Comparison of ENCODE assay signal across 10 cellular contexts in the genomic region with DNA sequence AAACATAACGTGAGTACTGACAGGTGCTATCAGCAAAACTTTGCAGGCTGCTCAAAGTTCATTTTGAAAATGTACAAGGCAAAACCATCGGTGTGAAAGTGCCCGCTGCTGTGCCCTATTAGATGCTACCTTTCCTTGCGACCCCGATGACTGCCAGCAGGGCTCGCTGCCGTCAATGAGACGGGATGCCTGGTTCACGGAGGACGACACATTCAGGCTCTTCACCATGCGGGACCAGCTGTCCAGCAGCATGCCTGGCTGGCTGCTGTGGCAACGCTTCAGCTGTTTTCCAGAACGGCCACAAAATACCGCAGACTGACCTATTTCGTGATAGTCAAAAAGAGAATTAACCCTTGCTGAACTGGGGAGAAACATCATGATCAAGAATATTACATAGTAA.
DNase-seq lines count a peak whose midpoint lies in the region; ATAC-seq, FAIRE-seq and TF ChIP-seq lines count a peak whose summit lies in the region.
"Had no signal": no experiment of that assay in that cellular context is flagged by ENCODE, and none has a peak within 500 bp of the region (broad histone marks: within the 10 kb centered on the region; RNA-seq: fewer than 3 reads in every experiment).

No MANE protein-coding gene starts in this region.

- no peak overlapping the region for H3K27ac Mint-ChIP-seq in WTC11

- intact Hi-C loops in left ventricle myocardium superior (cut with micrococcal nuclease) = no loop called here

- CTCF ChIA-PET in WTC11 (lab: Charles Lee) = no interaction called here

- H3K9ac ChIP-seq in GM23248 = no peak overlapping the region

- H3K9me3 ChIP-seq in GM23248 (ENCODE audit: low read depth) = no peaks in the 10 kb centered on the region

- 49 to 63% methylated on average over 15 of the region's 15 CpGs for WGBS in GM23248 (ENCODE audit: low coverage in 1 of 2, low lambda C conversion rate in 2 of 2, missing lambda C conversion rate in 2 of 2), 2 experiments

- H3K4me3 ChIP-seq in GM23248 = no peak overlapping the region

- 0 out of 2 replicates have a peak, but pooled peaks cover 3% of the 10 kb centered on the region for H3K9me3 Mint-ChIP-seq in WTC11

- no peaks in the 10 kb centered on the region for H3K9me2 ChIP-seq in GM23248 (ENCODE audit: insufficient read depth)

- H3K36me3 Mint-ChIP-seq in WTC11 = peaks cover 54% of the 10 kb centered on the region

- no peak overlapping the region for H2AFZ ChIP-seq in GM23248

- H3F3A ChIP-seq in GM23248 (ENCODE audit: insufficient read depth) = 0 out of 2 replicates have a peak, but pooled peaks cover 4% of the 10 kb centered on the region

- no peak overlapping the region for H3K4me3 Mint-ChIP-seq in WTC11

- H3K36me3 ChIP-seq in GM23248 (ENCODE audit: low read depth) = peaks cover 24% of the 10 kb centered on the region

- no peak for TF ChIP-seq CTCF in WTC11 (IDR thresholded peaks at IDR 0.05)

- H3K4me2 ChIP-seq in GM23248 (ENCODE audit: unreplicated experiment) = no peak overlapping the region

- H3K27me3 ChIP-seq in GM23248 (replicated peaks; ENCODE audit: insufficient read depth) = no peaks in the 10 kb centered on the region

- H3K79me2 ChIP-seq in GM23248 (ENCODE audit: insufficient read depth) = no peaks in the 10 kb centered on the region

- ATAC-seq in WTC11 (peak; percentile 75), left ventricle myocardium superior (peak; percentile 92), HG02885 (IDR thresholded peaks at IDR 0.05; ENCODE audit: poor library complexity, unreplicated experiment) (no peak), GM18870 (IDR thresholded peaks at IDR 0.05; ENCODE audit: unreplicated experiment) (no peak), HG02970 (IDR thresholded peaks at IDR 0.05; ENCODE audit: low FRiP score, unreplicated experiment) (no peak)

- no peaks in the 10 kb centered on the region for H3K27me3 Mint-ChIP-seq in WTC11 (ENCODE audit: low read depth)

- TF ChIP-seq POLR2A in GM12891 (IDR thresholded peaks at IDR 0.05; ENCODE audit: low read depth, low read length) = no peak

- H3K4me1 ChIP-seq in GM23248 (ENCODE audit: insufficient read depth) = no peaks in the 10 kb centered on the region

- no peak overlapping the region for H3K27ac ChIP-seq in GM23248

- POLR2A ChIA-PET in WTC11 (lab: Charles Lee) = no interaction called here

- no peak for FAIRE-seq in GM12891 (lab: Jason Lieb, UNC)
- FAIRE-seq: colon, GM12892 had no signal

- H4K20me1 ChIP-seq in GM23248 (ENCODE audit: insufficient read depth) = no peaks in the 10 kb centered on the region

- H3K4me1 Mint-ChIP-seq in WTC11 = peaks cover 3% of the 10 kb centered on the region; the same call in 1 of the 2 replicates

- in situ Hi-C loops in GM23248 (cut with MboI) = no loop called here

- peak; percentile 74 for DNase-seq in GM23248
- peak; percentile 34 for DNase-seq in WTC11 (ENCODE audit: low spot score)
- peak; percentile 76 for DNase-seq in left ventricle myocardium superior
- peak; percentile 42 for DNase-seq in putamen (ENCODE audit: low spot score)
- DNase-seq in GM12891 (ENCODE audit: insufficient read length, low spot score) = no peak

TF ChIP-seq in WTC11, 78 proteins besides CTCF, POLR2A, EP300 and RAD21 (continues in another document):
- TF ChIP-seq SOX15 (CRISPR knock-in tag; IDR thresholded peaks at IDR 0.05) (no peak), FOXP1 (CRISPR knock-in tag; IDR thresholded peaks at IDR 0.05; ENCODE audit: borderline replicate concordance) (no peak), TP53 (CRISPR knock-in tag; IDR thresholded peaks at IDR 0.05) (no peak), STAT6 (CRISPR knock-in tag; conservative IDR thresholded peaks at IDR 0.05; ENCODE audit: low read depth) (no peak), MXD4 (CRISPR knock-in tag; IDR thresholded peaks at IDR 0.05; ENCODE audit: borderline replicate concordance) (no peak), RELA (CRISPR knock-in tag; IDR thresholded peaks at IDR 0.05; ENCODE audit: borderline replicate concordance) (no peak), MLX (CRISPR knock-in tag; IDR thresholded peaks at IDR 0.05) (no peak)
- TF ChIP-seq, protein P1, sequence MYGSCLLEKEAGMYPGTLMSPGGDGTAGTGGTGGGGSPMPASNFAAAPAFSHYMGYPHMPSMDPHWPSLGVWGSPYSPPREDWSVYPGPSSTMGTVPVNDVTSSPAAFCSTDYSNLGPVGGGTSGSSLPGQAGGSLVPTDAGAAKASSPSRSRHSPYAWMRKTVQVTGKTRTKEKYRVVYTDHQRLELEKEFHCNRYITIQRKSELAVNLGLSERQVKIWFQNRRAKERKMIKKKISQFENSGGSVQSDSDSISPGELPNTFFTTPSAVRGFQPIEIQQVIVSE (CRISPR knock-in tag; IDR thresholded peaks at IDR 0.05; ENCODE audit: borderline replicate concordance) = no peak
- TF ChIP-seq, protein P2, sequence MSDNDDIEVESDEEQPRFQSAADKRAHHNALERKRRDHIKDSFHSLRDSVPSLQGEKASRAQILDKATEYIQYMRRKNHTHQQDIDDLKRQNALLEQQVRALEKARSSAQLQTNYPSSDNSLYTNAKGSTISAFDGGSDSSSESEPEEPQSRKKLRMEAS (CRISPR knock-in tag; IDR thresholded peaks at IDR 0.05) = no peak

TF ChIP-seq in GM12891, 5 proteins besides CTCF, POLR2A, EP300 and RAD21:
- TF ChIP-seq PAX5 (IDR thresholded peaks at IDR 0.05; ENCODE audit: insufficient read depth, low read length, severe bottlenecking) (no peak), POLR2AphosphoS5 (IDR thresholded peaks at IDR 0.05; ENCODE audit: low read depth, low read length) (no peak), SPI1 (IDR thresholded peaks at IDR 0.05; ENCODE audit: low read depth, low read length) (no peak), POU2F2 (IDR thresholded peaks at IDR 0.05; ENCODE audit: low read depth, low read length) (no peak), TAF1 (IDR thresholded peaks at IDR 0.05; ENCODE audit: low read depth, low read length) (no peak)

Comparison
In these comparisons a context has a peak if more than half of its experiments do, and no peak if none do; other contexts are left out.
1. ATAC-seq: peak in WTC11 (single experiment) and left ventricle myocardium superior (single experiment); none in HG02885 (single experiment), GM18870 (single experiment) and HG02970 (single experiment).